8 cellular contexts compared by ENCODE assay signal in genomic region chr19:49676690-49677231, GRCh38.
DNase-seq lines count a peak whose midpoint lies in the region; ATAC-seq, FAIRE-seq and TF ChIP-seq lines count a peak whose summit lies in the region.

No MANE protein-coding gene starts in this region.

- peak overlapping the region; percentile 97 for H3K27ac ChIP-seq in cingulate gyrus (ENCODE audit: low read depth, low read length)

- no peak for TF ChIP-seq CTCF in AG09319 (IDR thresholded peaks at IDR 0.05; ENCODE audit: low read depth, low read length)

- FAIRE-seq in GM19239 (lab: Jason Lieb, UNC): peak; percentile 100

- peak; percentile 100 for DNase-seq in AG09319 (ENCODE audit: extremely low read depth, low read depth)
- DNase-seq in GM19239 (ENCODE audit: insufficient read length, low spot score): peak; percentile 84
- DNase-seq in NCI-H510A treated with DMSO at 0.1 percent for 48 hours (lab: John Stamatoyannopoulos, UW): peak; percentile 100
- peak; percentile 98 for DNase-seq in activated CD4-positive, alpha-beta T cell treated with anti-CD3 and anti-CD28 coated beads for 4 hours
- peak; percentile 100 for DNase-seq in kidney glomerular epithelial cell (lab: John Stamatoyannopoulos, UW)
- DNase-seq in stimulated activated CD4-positive, alpha-beta T cell treated with anti-CD3 and anti-CD28 coated beads, Interleukin-15, amount 100 ng/mL, for 48 hours (ENCODE audit: low read depth in 2 of 2): peak; percentile 99

- peak; percentile 60 for ATAC-seq in HG03442 (IDR thresholded peaks at IDR 0.05; ENCODE audit: unreplicated experiment)

Comparison
In these comparisons a context has a peak if more than half of its experiments do, and no peak if none do; other contexts are left out.
1. Peak in every context shown above with its lines: DNase-seq, ATAC-seq and H3K27ac ChIP-seq.